ENCODE assay signal across 26 cellular contexts in genomic region chr5:32387841-32388240, GRCh38. TPM values are rescaled to one million over a fixed set of nuclear protein-coding genes. Genes with fewer than 3 reads are reported as not detected.
DNase-seq lines count a peak whose midpoint lies in the region; ATAC-seq and TF ChIP-seq lines count a peak whose summit lies in the region.
"Had no signal": no experiment of that assay in that cellular context is flagged by ENCODE, and none has a peak within 500 bp of the region (broad histone marks: within the 10 kb centered on the region; RNA-seq: fewer than 3 reads in every experiment).

No MANE protein-coding gene starts in this region.

- H3K9me3 ChIP-seq in IMR-90 (ENCODE audit: control insufficient read depth, insufficient read depth, low read length) (no peaks in the 10 kb centered on the region), sigmoid colon (no peaks in the 10 kb centered on the region), neuronal stem cell (replicated peaks in 1 of 2; ENCODE audit: control insufficient read depth in 2 of 2, insufficient read depth in 1 of 2, low read depth in 1 of 2, low read length in 2 of 2) (no peaks in the 10 kb centered on the region)
- H3K9me3 ChIP-seq: heart left ventricle, lower lobe of right lung, right lobe of liver, SK-N-SH, thoracic aorta had no signal

- H3K27me3 ChIP-seq in IMR-90 (ENCODE audit: control insufficient read depth, insufficient read depth, low read length) (no peaks in the 10 kb centered on the region), sigmoid colon (no peaks in the 10 kb centered on the region), neuronal stem cell (ENCODE audit: control insufficient read depth in 3 of 3, insufficient read depth in 3 of 3, low read depth in 1 of 3, low read length in 3 of 3) (no peaks in the 10 kb centered on the region)
- H3K27me3 ChIP-seq: heart left ventricle, right lobe of liver had no signal

- peaks cover 58 to 69% of the 10 kb centered on the region in 2 donors for H3K36me3 Mint-ChIP-seq in CD14-positive monocyte

- H3K14ac ChIP-seq in IMR-90 (replicated peaks; ENCODE audit: low read depth, low read length) (no peak overlapping the region), neuronal stem cell (ENCODE audit: low read length) (no peak overlapping the region)

- intact Hi-C loops in CD14-positive monocyte (cut with micrococcal nuclease) (loop anchor here in 1 of 2 donors (10.0 kb wide), 1 partner anchor 57 kb away; the partner anchor contains the start of gene ZFR), IMR-90 (cut with micrococcal nuclease) (loop anchor here (5.0 kb wide), 1 partner anchor 156 kb away; no protein-coding TSS in a partner anchor), sigmoid colon (cut with DNase I) (no loop called here)

- POLR2A ChIA-PET in IMR-90 (lab: Charles Lee; ENCODE audit: unreplicated experiment), result no interaction called here

- H2AK5ac ChIP-seq in IMR-90 (ENCODE audit: low read depth, low read length) (no peak overlapping the region), neuronal stem cell (ENCODE audit: low read depth, low read length) (no peak overlapping the region)

- H3K23ac ChIP-seq in IMR-90 (ENCODE audit: low read depth, low read length) (no peak overlapping the region), neuronal stem cell (ENCODE audit: low read depth, low read length, poor library complexity) (no peak overlapping the region)

- H2BK5ac ChIP-seq in IMR-90 (ENCODE audit: low read depth, low read length, poor library complexity, severe bottlenecking) (peak overlapping the region; percentile 60), neuronal stem cell (ENCODE audit: low read length) (no peak overlapping the region)

- H3K4me1 ChIP-seq in IMR-90 (ENCODE audit: control insufficient read depth, insufficient read depth, low read length) (peaks cover 10% of the 10 kb centered on the region), sigmoid colon (peaks cover 0 to 32% (median 21%) of the 10 kb centered on the region in 4 donors), neuronal stem cell (ENCODE audit: control insufficient read depth in 2 of 2, insufficient read depth in 1 of 2, low read depth in 1 of 2, low read length in 2 of 2) (peaks cover 0 to 1% of the 10 kb centered on the region in 2 donors)
- H3K4me1 ChIP-seq: lower lobe of right lung, right lobe of liver had no signal

- H3K27ac ChIP-seq in IMR-90 (ENCODE audit: insufficient read depth, low read length) (no peak overlapping the region), cingulate gyrus (ENCODE audit: low read depth, low read length) (peak overlapping the region; percentile 82), sigmoid colon (peak overlapping the region; percentile 13 to 54 (median 43)), neuronal stem cell (replicated peaks; ENCODE audit: low read length) (no peak overlapping the region)
- H3K27ac ChIP-seq: lower lobe of right lung, right lobe of liver, RWPE1, thoracic aorta had no signal

- no peak overlapping the region for H3K56ac ChIP-seq in IMR-90 (ENCODE audit: extremely low read depth, insufficient read depth, low read length)

- TF ChIP-seq EP300 in sigmoid colon (IDR thresholded peaks at IDR 0.05), result no peak

- no peak overlapping the region for H3K4me3 Mint-ChIP-seq in CD14-positive monocyte
- H3K4me3 Mint-ChIP-seq: activated CD4-positive, alpha-beta T cell treated with anti-CD3 and anti-CD28 coated beads for 36 hours; activated T-cell treated with anti-CD3 and anti-CD28 coated beads, Interleukin-2, amount 50 U/mL, for 4 hours; brain; CD4-positive, alpha-beta T cell; GM23338; stimulated activated memory B cell treated with anti-CD40 and anti-IgM and Interleukin-4, amounts not matched to agents 10 μg/mL and 1 μg/mL and 100 μg/mL, for 72 hours had no signal

- no peaks in the 10 kb centered on the region for H3K27me3 Mint-ChIP-seq in CD14-positive monocyte (ENCODE audit: low read depth in 3 of 3)
- H3K27me3 Mint-ChIP-seq: activated CD4-positive, alpha-beta T cell treated with anti-CD3 and anti-CD28 coated beads for 36 hours; brain; CD4-positive, alpha-beta T cell; progenitor cell of endocrine pancreas; stimulated activated memory B cell treated with anti-CD40 and anti-IgM and Interleukin-4, amounts not matched to agents 10 μg/mL and 1 μg/mL and 100 μg/mL, for 72 hours had no signal

- no peak overlapping the region for H3K4ac ChIP-seq in IMR-90 (ENCODE audit: low read depth, low read length)
- no peak overlapping the region for H3K4ac ChIP-seq in neuronal stem cell (ENCODE audit: low read length)

- H4K8ac ChIP-seq in IMR-90 (ENCODE audit: low read depth in 2 of 2, low read length in 2 of 2) (no peak overlapping the region), neuronal stem cell (ENCODE audit: low read depth, low read length) (no peak overlapping the region)

- no peak for TF ChIP-seq RAD21 in IMR-90 (IDR thresholded peaks at IDR 0.05; ENCODE audit: low read length)

- no peak for TF ChIP-seq POLR2A in IMR-90 (IDR thresholded peaks at IDR 0.05; ENCODE audit: low read depth, low read length)
- TF ChIP-seq POLR2A in sigmoid colon (IDR thresholded peaks at IDR 0.05), result no peak

- no peak overlapping the region for H2BK20ac ChIP-seq in IMR-90 (ENCODE audit: low read depth, low read length)

- H3K79me1 ChIP-seq in IMR-90 (ENCODE audit: low read depth in 1 of 2, low read length in 2 of 2) (peaks cover 15 to 38% of the 10 kb centered on the region in 2 experiments), neuronal stem cell (ENCODE audit: low read depth, low read length) (no peaks in the 10 kb centered on the region)

- peak overlapping the region; percentile 78 to 98 (median 98) for H3K27ac Mint-ChIP-seq in CD14-positive monocyte
- H3K27ac Mint-ChIP-seq: GM23338; progenitor cell of endocrine pancreas; stimulated activated memory B cell treated with anti-CD40 and anti-IgM and Interleukin-4, amounts not matched to agents 10 μg/mL and 1 μg/mL and 100 μg/mL, for 72 hours had no signal

- H3K4me2 ChIP-seq in IMR-90 (ENCODE audit: low read depth, low read length) (no peak overlapping the region), neuronal stem cell (ENCODE audit: insufficient read depth, low read length, poor library complexity, severe bottlenecking) (no peak overlapping the region)
- H3K4me2 ChIP-seq: GM23338, SK-N-SH had no signal

- H3K4me3 ChIP-seq in IMR-90 (ENCODE audit: insufficient read depth, low read depth, low read length), result no peak overlapping the region
- no peak overlapping the region for H3K4me3 ChIP-seq in sigmoid colon
- H3K4me3 ChIP-seq in neuronal stem cell (ENCODE audit: low read length in 2 of 2), result no peak overlapping the region
- H3K4me3 ChIP-seq: GM23338, heart left ventricle, lower lobe of right lung, right lobe of liver, thoracic aorta had no signal

- H2BK12ac ChIP-seq in neuronal stem cell (ENCODE audit: low read length), result no peak overlapping the region

- H3K36me3 ChIP-seq in IMR-90 (ENCODE audit: control insufficient read depth, insufficient read depth, low read length) (peaks cover 27% of the 10 kb centered on the region), sigmoid colon (peaks cover 0 to 99% (median 23%) of the 10 kb centered on the region in 4 donors), neuronal stem cell (replicated peaks in 1 of 2; ENCODE audit: control insufficient read depth in 2 of 2, insufficient read depth in 2 of 2, low read length in 2 of 2) (peaks cover 22 to 100% of the 10 kb centered on the region in 2 donors)

- H3K9me3 Mint-ChIP-seq in CD14-positive monocyte, result no peaks in the 10 kb centered on the region
- H3K9me3 Mint-ChIP-seq: activated T-cell treated with anti-CD3 and anti-CD28 coated beads, Interleukin-2, amount 50 U/mL, for 4 hours; brain; CD4-positive, alpha-beta T cell; GM23338; stimulated activated memory B cell treated with anti-CD40 and anti-IgM and Interleukin-4, amounts not matched to agents 10 μg/mL and 1 μg/mL and 100 μg/mL, for 72 hours had no signal

- H4K91ac ChIP-seq in IMR-90 (ENCODE audit: insufficient read depth, low read depth, low read length) (no peak overlapping the region), neuronal stem cell (ENCODE audit: low read depth, low read length, poor library complexity) (no peak overlapping the region)

- DNase-seq in CD14-positive monocyte (ENCODE audit: low spot score) (no peak), IMR-90 (no peak), sigmoid colon (no peak), neuronal stem cell (ENCODE audit: low spot score) (no peak), AG08395 (ENCODE audit: low spot score) (no peak), mesenteric fat pad (ENCODE audit: low spot score) (no peak)
- DNase-seq: activated CD4-positive, alpha-beta T cell treated with anti-CD3 and anti-CD28 coated beads for 36 hours; activated naive CD4-positive, alpha-beta T cell; activated T-cell treated with anti-CD3 and anti-CD28 coated beads, Interleukin-2, amount 50 U/mL, for 4 hours; CD4-positive, alpha-beta T cell; effector memory CD4-positive, alpha-beta T cell; heart left ventricle; lower lobe of right lung; NCI-H2081; NCI-H226; right lobe of liver; SK-N-SH; stimulated activated CD4-positive, alpha-beta T cell treated with anti-CD3 and anti-CD28 coated beads, Interleukin-4, amount 100 ng/mL, for 4 hours had no signal

- ATAC-seq in IMR-90 (ENCODE audit: low read depth) (no peak), HG02623 (IDR thresholded peaks at IDR 0.05; ENCODE audit: unreplicated experiment) (no peak)
- ATAC-seq: activated T-cell treated with anti-CD3 and anti-CD28 coated beads, Interleukin-2, amount 50 U/mL, for 4 hours; GM23338; lower lobe of right lung; right lobe of liver; stimulated activated memory B cell treated with anti-CD40 and anti-IgM and Interleukin-4, amounts not matched to agents 10 μg/mL and 1 μg/mL and 100 μg/mL, for 72 hours had no signal

- no peak overlapping the region for H2AK9ac ChIP-seq in IMR-90 (replicated peaks; ENCODE audit: low read depth, low read length, poor library complexity)

- H2BK15ac ChIP-seq in IMR-90 (ENCODE audit: low read depth, low read length) (no peak overlapping the region), neuronal stem cell (ENCODE audit: low read length) (no peak overlapping the region)

- dilution Hi-C loops in IMR-90 (cut with HindIII; ENCODE audit: low sequenced_read_pairs, unreplicated experiment), result no loop called here

- H4K20me1 ChIP-seq in IMR-90 (ENCODE audit: insufficient read depth, low read length), result peaks cover 8% of the 10 kb centered on the region; the same call in 1 of the 2 replicates

- H3K4me1 Mint-ChIP-seq in CD14-positive monocyte, result peaks cover 36% of the 10 kb centered on the region
- H3K4me1 Mint-ChIP-seq: GM23338; stimulated activated memory B cell treated with anti-CD40 and anti-IgM and Interleukin-4, amounts not matched to agents 10 μg/mL and 1 μg/mL and 100 μg/mL, for 72 hours had no signal

- BruUV-seq in IMR-90 (replicated peaks; lab: Mats Ljungman, UMichigan), result no TSS peak

- H3K18ac ChIP-seq in IMR-90 (ENCODE audit: low read depth, low read length), result no peak overlapping the region
- H3K18ac ChIP-seq in neuronal stem cell (ENCODE audit: low read length), result no peak overlapping the region

- H3K9me1 ChIP-seq in IMR-90 (ENCODE audit: insufficient read depth, low read length), result peaks cover 12% of the 10 kb centered on the region

- TF ChIP-seq CTCF in CD14-positive monocyte (IDR thresholded peaks at IDR 0.05) (no peak), IMR-90 (conservative IDR thresholded peaks at IDR 0.05; ENCODE audit: low read depth, low read length) (no peak), sigmoid colon (IDR thresholded peaks at IDR 0.05) (no peak)

- H3K9ac ChIP-seq in IMR-90 (ENCODE audit: low read depth, low read length) (no peak overlapping the region), neuronal stem cell (ENCODE audit: low read depth, low read length, poor library complexity) (no peak overlapping the region)
- H3K9ac ChIP-seq: SK-N-SH had no signal

- no peak overlapping the region for H4K5ac ChIP-seq in IMR-90 (ENCODE audit: low read depth, low read length)

- in situ Hi-C loops in IMR-90 (cut with MboI; ENCODE audit: low sequenced_read_pairs), result no loop called here

- H2AFZ ChIP-seq in IMR-90 (replicated peaks; ENCODE audit: low read length, poor library complexity), result no peak overlapping the region
- H2AFZ ChIP-seq in neuronal stem cell (ENCODE audit: low read length), result no peak overlapping the region
- H2AFZ ChIP-seq: GM23338 had no signal

- H2BK120ac ChIP-seq in IMR-90 (ENCODE audit: low read depth, low read length), result no peak overlapping the region
- H2BK120ac ChIP-seq in neuronal stem cell (ENCODE audit: low read depth, low read length), result no peak overlapping the region

- CTCF ChIA-PET in IMR-90 (lab: Yijun Ruan, JAX), result interaction anchor here (0.6 kb wide), 1 partner anchor 155 kb away, joined by 4 read pairs; no protein-coding TSS in a partner anchor

RNA-seq across cellular contexts. Expression of gene ZFR, which starts 56.7 kb away (rescaled TPM):
- polyA plus RNA-seq in CD14-positive monocyte, result 10 to 100 TPM; 62.3 to 81.8 TPM
- 81.4 and 88.0 TPM in 2 replicates for total RNA-seq in IMR-90 (2012; rRNA removed)
- polyA plus RNA-seq in IMR-90 (2012; rRNA removed), result 30.4 and 31.1 TPM in 2 replicates
- 10.0 and 28.3 TPM in 2 replicates for polyA plus RNA-seq in IMR-90 (2012; cell fraction: cytosol; rRNA removed)
- polyA plus RNA-seq in IMR-90 (2012; cell fraction: nucleus; rRNA removed; ENCODE audit: low replicate concordance), result 29.8 and 43.0 TPM in 2 replicates
- 10 to 100 TPM; 71.8 to 99.9 (median 81.7) TPM for total RNA-seq in sigmoid colon
- polyA plus RNA-seq in sigmoid colon, result 10 to 100 TPM; 25.8 to 30.7 (median 26.5) TPM
- 66.1 TPM for polyA plus RNA-seq in neuronal stem cell (2013, experiment 1 of 2)
- 66.4 TPM for polyA plus RNA-seq in neuronal stem cell (2013, experiment 2 of 2)
- total RNA-seq in mesenteric fat pad, result 78.5 TPM

Comparison
In these comparisons a context has a peak if more than half of its experiments do, and no peak if none do; other contexts are left out.
1. H3K27ac ChIP-seq: peak in cingulate gyrus (single experiment) and sigmoid colon (4 of 4); none in IMR-90 (single experiment) and neuronal stem cell (single experiment).